ENCODE assay signal across 3 cellular contexts in the genomic region with DNA sequence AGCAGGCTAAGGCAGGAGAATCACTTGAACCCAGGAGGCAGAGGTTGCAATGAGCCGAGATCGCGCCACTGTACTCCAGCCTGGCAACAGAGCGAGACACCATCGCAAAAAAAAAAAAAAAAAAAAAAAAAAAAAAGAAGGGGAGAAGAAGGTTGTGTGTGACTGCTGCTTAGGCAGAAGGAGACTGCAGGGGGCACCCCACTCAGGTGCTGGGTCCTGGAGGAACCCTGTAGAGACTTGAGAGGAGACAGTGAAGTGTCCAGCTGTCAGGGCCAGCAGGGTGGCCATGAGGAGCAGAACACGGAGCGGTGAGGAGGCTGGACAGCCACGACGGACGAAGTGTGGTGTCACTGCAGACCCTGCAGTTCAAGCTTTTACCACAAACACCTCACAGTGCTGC.
A peak's percentile ranks its signal among the peaks of the same experiment; 100 is the strongest.
TF ChIP-seq lines count a peak whose summit lies in the region.

No MANE protein-coding gene starts in this region.

TF ChIP-seq in A549, 52 proteins besides CTCF, POLR2A, EP300 and RAD21:
- TF ChIP-seq CBX2 (IDR thresholded peaks at IDR 0.05; ENCODE audit: borderline replicate concordance, low read depth) (no peak), MAFK (IDR thresholded peaks at IDR 0.05; ENCODE audit: partially characterized antibody) (no peak), FOXS1 (CRISPR knock-in tag; IDR thresholded peaks at IDR 0.05) (no peak), RNF2 (IDR thresholded peaks at IDR 0.05; ENCODE audit: borderline replicate concordance, low read depth) (no peak), HOXB5 (CRISPR knock-in tag; IDR thresholded peaks at IDR 0.05) (no peak), TFCP2L1 (CRISPR knock-in tag; IDR thresholded peaks at IDR 0.05) (no peak), JUNB (IDR thresholded peaks at IDR 0.05) (no peak), HDAC2 (IDR thresholded peaks at IDR 0.05) (no peak), MAZ (IDR thresholded peaks at IDR 0.05; ENCODE audit: borderline replicate concordance, low read depth, low read length) (no peak), MYC (IDR thresholded peaks at IDR 0.05; ENCODE audit: borderline replicate concordance, low read length) (no peak), BHLHE40 (IDR thresholded peaks at IDR 0.05; ENCODE audit: low read depth, low read length) (no peak)
- TF ChIP-seq, protein P1, sequence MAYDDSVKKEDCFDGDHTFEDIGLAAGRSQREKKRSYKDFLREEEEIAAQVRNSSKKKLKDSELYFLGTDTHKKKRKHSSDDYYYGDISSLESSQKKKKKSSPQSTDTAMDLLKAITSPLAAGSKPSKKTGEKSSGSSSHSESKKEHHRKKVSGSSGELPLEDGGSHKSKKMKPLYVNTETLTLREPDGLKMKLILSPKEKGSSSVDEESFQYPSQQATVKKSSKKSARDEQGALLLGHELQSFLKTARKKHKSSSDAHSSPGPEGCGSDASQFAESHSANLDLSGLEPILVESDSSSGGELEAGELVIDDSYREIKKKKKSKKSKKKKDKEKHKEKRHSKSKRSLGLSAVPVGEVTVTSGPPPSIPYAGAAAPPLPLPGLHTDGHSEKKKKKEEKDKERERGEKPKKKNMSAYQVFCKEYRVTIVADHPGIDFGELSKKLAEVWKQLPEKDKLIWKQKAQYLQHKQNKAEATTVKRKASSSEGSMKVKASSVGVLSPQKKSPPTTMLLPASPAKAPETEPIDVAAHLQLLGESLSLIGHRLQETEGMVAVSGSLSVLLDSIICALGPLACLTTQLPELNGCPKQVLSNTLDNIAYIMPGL (CRISPR knock-in tag; IDR thresholded peaks at IDR 0.05; ENCODE audit: borderline replicate concordance), result no peak

TF ChIP-seq in HEK293, 187 proteins besides CTCF, POLR2A, EP300 and RAD21:
- no peak for TF ChIP-seq SCRT2 (tag by site-specific recombination; IDR thresholded peaks at IDR 0.05)
- TF ChIP-seq REPIN1 (tag by site-specific recombination; IDR thresholded peaks at IDR 0.05; ENCODE audit: low read depth), result no peak
- TF ChIP-seq ZNF747 (tag by site-specific recombination; IDR thresholded peaks at IDR 0.05), result no peak
- no peak for TF ChIP-seq ZNF449 (tag by site-specific recombination; IDR thresholded peaks at IDR 0.05)
- TF ChIP-seq ZNF514 (tag by site-specific recombination; IDR thresholded peaks at IDR 0.05), result no peak
- no peak for TF ChIP-seq ZNF707 (tag by site-specific recombination; IDR thresholded peaks at IDR 0.05)
- no peak for TF ChIP-seq ZNF354C (tag by site-specific recombination; IDR thresholded peaks at IDR 0.05; ENCODE audit: borderline replicate concordance, low read depth)
- TF ChIP-seq ZNF776 (tag by site-specific recombination; IDR thresholded peaks at IDR 0.05; ENCODE audit: borderline replicate concordance), result no peak
- no peak for TF ChIP-seq ZNF701 (tag by site-specific recombination; IDR thresholded peaks at IDR 0.05)
- TF ChIP-seq, protein P2, sequence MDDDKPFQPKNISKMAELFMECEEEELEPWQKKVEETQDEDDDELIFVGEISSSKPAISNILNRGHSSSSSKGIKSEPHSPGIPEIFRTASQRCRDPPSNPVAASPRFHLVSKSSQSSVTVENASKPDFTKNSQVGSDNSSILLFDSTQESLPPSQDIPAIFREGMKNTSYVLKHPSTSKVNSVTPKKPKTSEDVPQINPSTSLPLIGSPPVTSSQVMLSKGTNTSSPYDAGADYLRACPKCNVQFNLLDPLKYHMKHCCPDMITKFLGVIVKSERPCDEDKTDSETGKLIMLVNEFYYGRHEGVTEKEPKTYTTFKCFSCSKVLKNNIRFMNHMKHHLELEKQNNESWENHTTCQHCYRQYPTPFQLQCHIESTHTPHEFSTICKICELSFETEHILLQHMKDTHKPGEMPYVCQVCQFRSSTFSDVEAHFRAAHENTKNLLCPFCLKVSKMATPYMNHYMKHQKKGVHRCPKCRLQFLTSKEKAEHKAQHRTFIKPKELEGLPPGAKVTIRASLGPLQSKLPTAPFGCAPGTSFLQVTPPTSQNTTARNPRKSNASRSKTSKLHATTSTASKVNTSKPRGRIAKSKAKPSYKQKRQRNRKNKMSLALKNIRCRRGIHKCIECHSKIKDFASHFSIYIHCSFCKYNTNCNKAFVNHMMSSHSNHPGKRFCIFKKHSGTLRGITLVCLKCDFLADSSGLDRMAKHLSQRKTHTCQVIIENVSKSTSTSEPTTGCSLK (tag by site-specific recombination; IDR thresholded peaks at IDR 0.05), result no peak
- TF ChIP-seq ZNF202 (tag by site-specific recombination; IDR thresholded peaks at IDR 0.05; ENCODE audit: borderline replicate concordance), result no peak
- TF ChIP-seq ZNF629 (tag by site-specific recombination; IDR thresholded peaks at IDR 0.05), result no peak
- TF ChIP-seq PRDM1 (tag by site-specific recombination; IDR thresholded peaks at IDR 0.05), result no peak
- TF ChIP-seq, protein P3, sequence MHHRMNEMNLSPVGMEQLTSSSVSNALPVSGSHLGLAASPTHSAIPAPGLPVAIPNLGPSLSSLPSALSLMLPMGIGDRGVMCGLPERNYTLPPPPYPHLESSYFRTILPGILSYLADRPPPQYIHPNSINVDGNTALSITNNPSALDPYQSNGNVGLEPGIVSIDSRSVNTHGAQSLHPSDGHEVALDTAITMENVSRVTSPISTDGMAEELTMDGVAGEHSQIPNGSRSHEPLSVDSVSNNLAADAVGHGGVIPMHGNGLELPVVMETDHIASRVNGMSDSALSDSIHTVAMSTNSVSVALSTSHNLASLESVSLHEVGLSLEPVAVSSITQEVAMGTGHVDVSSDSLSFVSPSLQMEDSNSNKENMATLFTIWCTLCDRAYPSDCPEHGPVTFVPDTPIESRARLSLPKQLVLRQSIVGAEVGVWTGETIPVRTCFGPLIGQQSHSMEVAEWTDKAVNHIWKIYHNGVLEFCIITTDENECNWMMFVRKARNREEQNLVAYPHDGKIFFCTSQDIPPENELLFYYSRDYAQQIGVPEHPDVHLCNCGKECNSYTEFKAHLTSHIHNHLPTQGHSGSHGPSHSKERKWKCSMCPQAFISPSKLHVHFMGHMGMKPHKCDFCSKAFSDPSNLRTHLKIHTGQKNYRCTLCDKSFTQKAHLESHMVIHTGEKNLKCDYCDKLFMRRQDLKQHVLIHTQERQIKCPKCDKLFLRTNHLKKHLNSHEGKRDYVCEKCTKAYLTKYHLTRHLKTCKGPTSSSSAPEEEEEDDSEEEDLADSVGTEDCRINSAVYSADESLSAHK (tag by site-specific recombination; IDR thresholded peaks at IDR 0.05), result no peak
- TF ChIP-seq ZNF510 (tag by site-specific recombination; IDR thresholded peaks at IDR 0.05; ENCODE audit: insufficient replicate concordance), result no peak

TF ChIP-seq in HepG2, 621 proteins besides CTCF, POLR2A, EP300 and RAD21:
- TF ChIP-seq, protein P4, sequence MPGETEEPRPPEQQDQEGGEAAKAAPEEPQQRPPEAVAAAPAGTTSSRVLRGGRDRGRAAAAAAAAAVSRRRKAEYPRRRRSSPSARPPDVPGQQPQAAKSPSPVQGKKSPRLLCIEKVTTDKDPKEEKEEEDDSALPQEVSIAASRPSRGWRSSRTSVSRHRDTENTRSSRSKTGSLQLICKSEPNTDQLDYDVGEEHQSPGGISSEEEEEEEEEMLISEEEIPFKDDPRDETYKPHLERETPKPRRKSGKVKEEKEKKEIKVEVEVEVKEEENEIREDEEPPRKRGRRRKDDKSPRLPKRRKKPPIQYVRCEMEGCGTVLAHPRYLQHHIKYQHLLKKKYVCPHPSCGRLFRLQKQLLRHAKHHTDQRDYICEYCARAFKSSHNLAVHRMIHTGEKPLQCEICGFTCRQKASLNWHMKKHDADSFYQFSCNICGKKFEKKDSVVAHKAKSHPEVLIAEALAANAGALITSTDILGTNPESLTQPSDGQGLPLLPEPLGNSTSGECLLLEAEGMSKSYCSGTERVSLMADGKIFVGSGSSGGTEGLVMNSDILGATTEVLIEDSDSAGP (CRISPR knock-in tag; IDR thresholded peaks at IDR 0.05; ENCODE audit: borderline replicate concordance), result no peak
- peak; percentile 31; the same call in 1 of the 2 replicates for TF ChIP-seq STAG1 (CRISPR knock-in tag; IDR thresholded peaks at IDR 0.05)
